32 cellular contexts compared by ENCODE assay signal in the genomic region with DNA sequence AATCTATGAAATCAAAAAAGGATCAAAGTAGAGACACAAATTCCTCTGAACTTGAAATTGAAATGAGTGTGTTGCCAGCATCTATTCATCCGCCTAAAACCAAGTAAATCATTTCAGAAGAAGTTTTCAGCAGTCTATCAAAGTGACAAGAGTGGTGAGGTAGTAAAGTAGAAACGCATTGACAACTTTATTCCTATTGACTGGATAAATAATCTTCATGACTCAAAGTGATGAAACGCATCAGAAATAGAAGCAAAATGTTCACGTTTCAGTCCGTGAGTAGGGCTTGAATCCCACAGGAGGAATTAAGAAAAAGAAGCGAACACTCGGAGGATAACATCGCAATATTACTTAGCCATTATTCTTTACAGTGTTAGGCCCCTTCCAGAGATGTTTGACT.
"Had no signal": no experiment of that assay in that cellular context is flagged by ENCODE, and none has a peak within 500 bp of the region (broad histone marks: within the 10 kb centered on the region; RNA-seq: fewer than 3 reads in every experiment).

No MANE protein-coding gene starts in this region.

- H3K27ac ChIP-seq: adrenal gland, ascending aorta, body of pancreas, brain microvascular endothelial cell, breast epithelium, cardiac muscle cell had no signal

- DNase-seq: activated effector memory CD4-positive, alpha-beta T cell treated with anti-CD3 and anti-CD28 coated beads, Interleukin-2, amount 50 U/mL, for 16 hours; activated effector memory CD4-positive, alpha-beta T cell treated with Interleukin-2 at 50 U/mL for 16 hours; activated gamma-delta T cell; activated gamma-delta T cell treated with Interleukin-2 at 50 U/mL for 16 hours; activated naive CD4-positive, alpha-beta T cell; activated naive CD4-positive, alpha-beta T cell treated with anti-CD3 and anti-CD28 coated beads for 36 hours; activated naive CD4-positive, alpha-beta T cell treated with anti-CD3 and anti-CD28 coated beads, Interleukin-2, amount 10 ng/mL, durations not matched to agents 7 days and 5 days; activated naive CD4-positive, alpha-beta T cell treated with anti-CD3 and anti-CD28 coated beads, Interleukin-2, amount 50 U/mL, for 16 hours; activated naive CD4-positive, alpha-beta T cell treated with Interleukin-2 at 50 U/mL for 16 hours; activated naive CD8-positive, alpha-beta T cell treated with anti-CD3 and anti-CD28 coated beads for 36 hours; activated naive CD8-positive, alpha-beta T cell treated with anti-CD3 and anti-CD28 coated beads, Interleukin-2, amount 10 ng/mL, durations not matched to agents 7 days and 5 days; activated naive CD8-positive, alpha-beta T cell treated with anti-CD3 and anti-CD28 coated beads, Interleukin-2, amount 50 U/mL, for 24 hours; activated T-cell treated with anti-CD3 and anti-CD28 coated beads, Interleukin-2, amount 50 U/mL, for 1 hour; activated T-cell treated with anti-CD3 and anti-CD28 coated beads, Interleukin-2, amount 50 U/mL, for 24 hours; activated T-cell treated with anti-CD3 and anti-CD28 coated beads, Interleukin-2, amount 50 U/mL, for 4 hours; activated T-cell treated with anti-CD3 and anti-CD28 coated beads, Interleukin-2, amount 50 U/mL, for 48 hours; activated T-cell treated with anti-CD3 and anti-CD28 coated beads, Interleukin-2, amount 50 U/mL, for 72 hours; adrenal gland; amniotic stem cell; amygdala; anterior cingulate cortex; aorta; body of pancreas; brain microvascular endothelial cell; caudate nucleus; central memory CD4-positive, alpha-beta T cell; cerebellar nuclear complex had no signal

- ATAC-seq: activated naive CD4-positive, alpha-beta T cell treated with anti-CD3 and anti-CD28 coated beads, Interleukin-2, amount 50 U/mL, for 72 hours; activated naive CD8-positive, alpha-beta T cell treated with anti-CD3 and anti-CD28 coated beads, Interleukin-2, amount 50 U/mL, for 24 hours; activated T-cell treated with anti-CD3 and anti-CD28 coated beads, Interleukin-2, amount 50 U/mL, for 4 hours; activated T-cell treated with anti-CD3 and anti-CD28 coated beads, Interleukin-2, amount 50 U/mL, for 72 hours; activated T-helper 17 cell treated with anti-CD3 and anti-CD28 coated beads, Interleukin-2, amount 50 U/mL, for 72 hours; body of pancreas had no signal

- H3K4me1 ChIP-seq: adrenal gland, ascending aorta, body of pancreas, breast epithelium had no signal

- H3K4me3 ChIP-seq: adrenal gland, ascending aorta, body of pancreas, breast epithelium, cardiac muscle cell had no signal

- H3K27me3 ChIP-seq: adrenal gland, ascending aorta, body of pancreas, brain microvascular endothelial cell, breast epithelium, cardiac muscle cell had no signal

- H3K9me3 ChIP-seq: adrenal gland, ascending aorta, body of pancreas, breast epithelium had no signal

- H3K36me3 ChIP-seq: adrenal gland, ascending aorta, brain microvascular endothelial cell, breast epithelium, cardiac muscle cell had no signal
